41 cellular contexts compared by ENCODE assay signal in genomic region chr10:15059914-15060313, GRCh38. TPM values are rescaled to one million over a fixed set of nuclear protein-coding genes. Genes with fewer than 3 reads are reported as not detected.
"Had no signal": no experiment of that assay in that cellular context is flagged by ENCODE, and none has a peak within 500 bp of the region (broad histone marks: within the 10 kb centered on the region; RNA-seq: fewer than 3 reads in every experiment).

No MANE protein-coding gene starts in this region.

- H3K4me1 ChIP-seq: adrenal gland, ascending aorta, body of pancreas, breast epithelium had no signal

- H3K27me3 Mint-ChIP-seq: brain had no signal

- H3K27ac Mint-ChIP-seq: activated naive CD4-positive, alpha-beta T cell treated with anti-CD3 and anti-CD28 coated beads for 36 hours; activated naive CD4-positive, alpha-beta T cell treated with anti-CD3 and anti-CD28 coated beads, Interleukin-2, amount 10 ng/mL, durations not matched to agents 7 days and 5 days; activated naive CD4-positive, alpha-beta T cell treated with anti-CD3 and anti-CD28 coated beads, Interleukin-2, amount 50 U/mL, for 24 hours; activated naive CD4-positive, alpha-beta T cell treated with anti-CD3 and anti-CD28 coated beads, Interleukin-2, amount 50 U/mL, for 72 hours; activated naive CD8-positive, alpha-beta T cell; activated naive CD8-positive, alpha-beta T cell treated with anti-CD3 and anti-CD28 coated beads for 36 hours; activated naive CD8-positive, alpha-beta T cell treated with anti-CD3 and anti-CD28 coated beads, Interleukin-2, amount 10 ng/mL, durations not matched to agents 7 days and 5 days; activated naive CD8-positive, alpha-beta T cell treated with anti-CD3 and anti-CD28 coated beads, Interleukin-2, amount 50 U/mL, for 24 hours; activated T-cell treated with anti-CD3 and anti-CD28 coated beads, Interleukin-2, amount 50 U/mL, for 24 hours; activated T-cell treated with anti-CD3 and anti-CD28 coated beads, Interleukin-2, amount 50 U/mL, for 72 hours; activated T-helper 1 cell treated with anti-CD3 and anti-CD28 coated beads, Interleukin-12 subunit alpha, Interleukin-12 subunit beta, Interleukin-2, Interleukin-4 antibody, amounts not matched to agents 30 ng/mL and 10 ng/mL and 1 ng/mL, durations not matched to agents 14 hours and 24 hours and 36 hours; activated T-helper 17 cell treated with anti-CD3 and anti-CD28 coated beads, Interleukin-2, amount 50 U/mL, for 72 hours; activated T-helper 2 cell treated with anti-CD3 and anti-CD28 coated beads, Interferon-gamma antibody, Interleukin-2, Interleukin-4, amounts not matched to agents 10 μg/mL and 5 μg/mL and 100 μg/mL, durations not matched to agents 14 hours and 24 hours and 36 hours; brain had no signal

- H3K4me3 ChIP-seq: adrenal gland, ascending aorta, body of pancreas, breast epithelium, cardiac muscle cell had no signal

- H3K4me3 Mint-ChIP-seq: activated naive CD4-positive, alpha-beta T cell treated with anti-CD3 and anti-CD28 coated beads for 36 hours; activated naive CD4-positive, alpha-beta T cell treated with anti-CD3 and anti-CD28 coated beads, Interleukin-2, amount 10 ng/mL, durations not matched to agents 7 days and 5 days; activated naive CD4-positive, alpha-beta T cell treated with anti-CD3 and anti-CD28 coated beads, Interleukin-2, amount 50 U/mL, for 24 hours; activated naive CD8-positive, alpha-beta T cell; activated naive CD8-positive, alpha-beta T cell treated with anti-CD3 and anti-CD28 coated beads for 36 hours; activated naive CD8-positive, alpha-beta T cell treated with anti-CD3 and anti-CD28 coated beads, Interleukin-2, amount 10 ng/mL, durations not matched to agents 7 days and 5 days; activated naive CD8-positive, alpha-beta T cell treated with anti-CD3 and anti-CD28 coated beads, Interleukin-2, amount 50 U/mL, for 24 hours; activated T-cell treated with anti-CD3 and anti-CD28 coated beads, Interleukin-2, amount 50 U/mL, for 24 hours; activated T-cell treated with anti-CD3 and anti-CD28 coated beads, Interleukin-2, amount 50 U/mL, for 4 hours; activated T-cell treated with anti-CD3 and anti-CD28 coated beads, Interleukin-2, amount 50 U/mL, for 72 hours; activated T-helper 1 cell treated with anti-CD3 and anti-CD28 coated beads, Interleukin-12 subunit alpha, Interleukin-12 subunit beta, Interleukin-2, Interleukin-4 antibody, amounts not matched to agents 30 ng/mL and 10 ng/mL and 1 ng/mL, durations not matched to agents 14 hours and 24 hours and 36 hours; activated T-helper 17 cell treated with anti-CD3 and anti-CD28 coated beads, Interleukin-2, amount 50 U/mL, for 72 hours; brain; central memory CD8-positive, alpha-beta T cell had no signal

- H3K4me1 Mint-ChIP-seq: activated naive CD4-positive, alpha-beta T cell treated with anti-CD3 and anti-CD28 coated beads, Interleukin-2, amount 10 ng/mL, durations not matched to agents 7 days and 5 days; activated naive CD4-positive, alpha-beta T cell treated with anti-CD3 and anti-CD28 coated beads, Interleukin-2, amount 50 U/mL, for 24 hours; activated naive CD8-positive, alpha-beta T cell treated with anti-CD3 and anti-CD28 coated beads for 36 hours; activated naive CD8-positive, alpha-beta T cell treated with anti-CD3 and anti-CD28 coated beads, Interleukin-2, amount 10 ng/mL, durations not matched to agents 7 days and 5 days; activated naive CD8-positive, alpha-beta T cell treated with anti-CD3 and anti-CD28 coated beads, Interleukin-2, amount 50 U/mL, for 24 hours; activated T-helper 17 cell treated with anti-CD3 and anti-CD28 coated beads, Interleukin-2, amount 50 U/mL, for 72 hours; brain; central memory CD8-positive, alpha-beta T cell had no signal

- H3K9me3 ChIP-seq: adrenal gland, ascending aorta, body of pancreas had no signal

- DNase-seq: activated effector memory CD4-positive, alpha-beta T cell treated with anti-CD3 and anti-CD28 coated beads, Interleukin-2, amount 50 U/mL, for 16 hours; activated effector memory CD4-positive, alpha-beta T cell treated with Interleukin-2 at 50 U/mL for 16 hours; activated gamma-delta T cell; activated gamma-delta T cell treated with Interleukin-2 at 50 U/mL for 16 hours; activated naive CD4-positive, alpha-beta T cell; activated naive CD4-positive, alpha-beta T cell treated with anti-CD3 and anti-CD28 coated beads for 36 hours; activated naive CD4-positive, alpha-beta T cell treated with anti-CD3 and anti-CD28 coated beads, Interleukin-2, amount 10 ng/mL, durations not matched to agents 7 days and 5 days; activated naive CD4-positive, alpha-beta T cell treated with anti-CD3 and anti-CD28 coated beads, Interleukin-2, amount 50 U/mL, for 16 hours; activated naive CD4-positive, alpha-beta T cell treated with Interleukin-2 at 50 U/mL for 16 hours; activated naive CD8-positive, alpha-beta T cell treated with anti-CD3 and anti-CD28 coated beads for 36 hours; activated naive CD8-positive, alpha-beta T cell treated with anti-CD3 and anti-CD28 coated beads, Interleukin-2, amount 10 ng/mL, durations not matched to agents 7 days and 5 days; activated naive CD8-positive, alpha-beta T cell treated with anti-CD3 and anti-CD28 coated beads, Interleukin-2, amount 50 U/mL, for 24 hours; activated T-cell treated with anti-CD3 and anti-CD28 coated beads, Interleukin-2, amount 50 U/mL, for 24 hours; activated T-cell treated with anti-CD3 and anti-CD28 coated beads, Interleukin-2, amount 50 U/mL, for 4 hours; activated T-cell treated with anti-CD3 and anti-CD28 coated beads, Interleukin-2, amount 50 U/mL, for 48 hours; activated T-cell treated with anti-CD3 and anti-CD28 coated beads, Interleukin-2, amount 50 U/mL, for 72 hours; adrenal gland; amniotic stem cell; amygdala; anterior cingulate cortex; aorta; body of pancreas; brain microvascular endothelial cell; caudate nucleus; central memory CD4-positive, alpha-beta T cell; cerebellar nuclear complex had no signal

- H3K36me3 ChIP-seq: adrenal gland, ascending aorta, breast epithelium, cardiac muscle cell had no signal

- FAIRE-seq: astrocyte, bronchial epithelial cell had no signal

- H3K27ac ChIP-seq: adrenal gland, ascending aorta, body of pancreas, brain microvascular endothelial cell, breast epithelium, cardiac muscle cell had no signal

RNA-seq across cellular contexts. Expression of gene OLAH, which starts 16.2 kb away (rescaled TPM):
- total RNA-seq: activated T-cell treated with anti-CD3 and anti-CD28 coated beads, Interleukin-2, amount 50 U/mL, for 4 hours; activated T-helper 2 cell treated with anti-CD3 and anti-CD28 coated beads, Interferon-gamma antibody, Interleukin-2, Interleukin-4, amounts not matched to agents 10 μg/mL and 5 μg/mL and 100 μg/mL, durations not matched to agents 14 hours and 24 hours and 36 hours; astrocyte; body of pancreas; cardiac muscle cell; cardiac septum; cerebellum had no signal

RNA-seq across cellular contexts. Expression of gene ACBD7, which starts 28.7 kb away (rescaled TPM):
- total RNA-seq: aorta, ascending aorta, body of pancreas, cardiac septum had no signal

RNA-seq across cellular contexts. Expression of gene RPP38, which starts 37.2 kb away (rescaled TPM):
- total RNA-seq: ascending aorta had no signal
